ENCODE assay signal across 29 cellular contexts in genomic region chr6:37923514-37923913, GRCh38.
"Had no signal": no experiment of that assay in that cellular context is flagged by ENCODE, and none has a peak within 500 bp of the region (broad histone marks: within the 10 kb centered on the region; RNA-seq: fewer than 3 reads in every experiment).

No MANE protein-coding gene starts in this region.

- ATAC-seq: activated CD8-positive, alpha-beta T cell treated with anti-CD3 and anti-CD28 coated beads for 36 hours; activated naive CD8-positive, alpha-beta T cell treated with anti-CD3 and anti-CD28 coated beads, Interleukin-2, amount 50 U/mL, for 24 hours; activated T-cell treated with anti-CD3 and anti-CD28 coated beads, Interleukin-2, amount 50 U/mL, for 4 hours; body of pancreas; esophagus mucosa; T-helper 17 cell had no signal

- H3K27me3 ChIP-seq: adrenal gland, body of pancreas, colonic mucosa had no signal

- H3K36me3 Mint-ChIP-seq: activated naive CD4-positive, alpha-beta T cell treated with anti-CD3 and anti-CD28 coated beads, Interleukin-2, amount 50 U/mL, for 24 hours had no signal

- H3K4me1 ChIP-seq: colonic mucosa had no signal

- H3K27me3 Mint-ChIP-seq: activated B cell treated with CpG ODN at 0.5 μM for 24 hours; activated CD8-positive, alpha-beta T cell treated with anti-CD3 and anti-CD28 coated beads for 36 hours; activated naive CD4-positive, alpha-beta T cell treated with anti-CD3 and anti-CD28 coated beads, Interleukin-2, amount 50 U/mL, for 24 hours; activated naive CD8-positive, alpha-beta T cell treated with anti-CD3 and anti-CD28 coated beads for 36 hours; activated naive CD8-positive, alpha-beta T cell treated with anti-CD3 and anti-CD28 coated beads, Interleukin-2, amount 50 U/mL, for 24 hours; T-helper 17 cell had no signal

- H3K9me3 Mint-ChIP-seq: activated B cell treated with CpG ODN at 0.5 μM for 24 hours; activated naive CD4-positive, alpha-beta T cell treated with anti-CD3 and anti-CD28 coated beads for 36 hours; activated naive CD4-positive, alpha-beta T cell treated with anti-CD3 and anti-CD28 coated beads, Interleukin-2, amount 50 U/mL, for 24 hours; activated naive CD8-positive, alpha-beta T cell treated with anti-CD3 and anti-CD28 coated beads for 36 hours; activated T-cell treated with anti-CD3 and anti-CD28 coated beads, Interleukin-2, amount 50 U/mL, for 4 hours; activated T-helper 2 cell treated with anti-CD3 and anti-CD28 coated beads, Interferon-gamma antibody, Interleukin-2, Interleukin-4, amounts not matched to agents 10 μg/mL and 5 μg/mL and 100 μg/mL, durations not matched to agents 14 hours and 24 hours and 36 hours; endodermal cell; T-helper 2 cell treated with Interferon-gamma antibody and Interleukin-4, amounts not matched to agents 5 μg/mL and 100 μg/mL, for 36 hours had no signal

- H3K27ac ChIP-seq: adrenal gland, body of pancreas, colonic mucosa, WERI-Rb-1 had no signal

- H3K27ac Mint-ChIP-seq: activated B cell treated with CpG ODN at 0.5 μM for 24 hours; activated CD8-positive, alpha-beta T cell treated with anti-CD3 and anti-CD28 coated beads for 36 hours; activated naive CD4-positive, alpha-beta T cell treated with anti-CD3 and anti-CD28 coated beads for 36 hours; activated naive CD4-positive, alpha-beta T cell treated with anti-CD3 and anti-CD28 coated beads, Interleukin-2, amount 50 U/mL, for 24 hours; activated naive CD8-positive, alpha-beta T cell treated with anti-CD3 and anti-CD28 coated beads for 36 hours; activated naive CD8-positive, alpha-beta T cell treated with anti-CD3 and anti-CD28 coated beads, Interleukin-2, amount 50 U/mL, for 24 hours; activated T-helper 2 cell treated with anti-CD3 and anti-CD28 coated beads, Interferon-gamma antibody, Interleukin-2, Interleukin-4, amounts not matched to agents 10 μg/mL and 5 μg/mL and 100 μg/mL, durations not matched to agents 14 hours and 24 hours and 36 hours; endodermal cell; T-helper 17 cell; T-helper 2 cell treated with Interferon-gamma antibody and Interleukin-4, amounts not matched to agents 5 μg/mL and 100 μg/mL, for 36 hours had no signal

- H3K4me3 ChIP-seq: adrenal gland, body of pancreas, colonic mucosa had no signal

- H3K36me3 ChIP-seq: adrenal gland, colonic mucosa, WERI-Rb-1 had no signal

- H3K4me3 Mint-ChIP-seq: activated B cell treated with CpG ODN at 0.5 μM for 24 hours; activated CD8-positive, alpha-beta T cell treated with anti-CD3 and anti-CD28 coated beads for 36 hours; activated naive CD4-positive, alpha-beta T cell treated with anti-CD3 and anti-CD28 coated beads for 36 hours; activated naive CD4-positive, alpha-beta T cell treated with anti-CD3 and anti-CD28 coated beads, Interleukin-2, amount 50 U/mL, for 24 hours; activated naive CD8-positive, alpha-beta T cell treated with anti-CD3 and anti-CD28 coated beads for 36 hours; activated naive CD8-positive, alpha-beta T cell treated with anti-CD3 and anti-CD28 coated beads, Interleukin-2, amount 50 U/mL, for 24 hours; activated T-cell treated with anti-CD3 and anti-CD28 coated beads, Interleukin-2, amount 50 U/mL, for 4 hours; endodermal cell; T-helper 17 cell; T-helper 2 cell treated with Interferon-gamma antibody and Interleukin-4, amounts not matched to agents 5 μg/mL and 100 μg/mL, for 36 hours had no signal

- DNase-seq: activated B cell treated with CpG ODN at 0.5 μM for 24 hours; activated CD4-positive, alpha-beta T cell treated with anti-CD3 and anti-CD28 coated beads for 48 hours; activated CD4-positive, alpha-beta T cell treated with anti-CD3 and anti-CD28 coated beads, Interleukin-2, amount 50 U/mL, for 1 hour; activated CD4-positive, alpha-beta T cell treated with anti-CD3 and anti-CD28 coated beads, Interleukin-2, amount 50 U/mL, for 48 hours; activated CD8-positive, alpha-beta memory T cell treated with anti-CD3 and anti-CD28 coated beads for 24 hours; activated CD8-positive, alpha-beta T cell treated with anti-CD3 and anti-CD28 coated beads for 36 hours; activated effector memory CD4-positive, alpha-beta T cell treated with anti-CD3 and anti-CD28 coated beads, Interleukin-2, amount 50 U/mL, for 16 hours; activated naive CD4-positive, alpha-beta T cell treated with anti-CD3 and anti-CD28 coated beads for 36 hours; activated naive CD8-positive, alpha-beta T cell treated with anti-CD3 and anti-CD28 coated beads for 36 hours; activated naive CD8-positive, alpha-beta T cell treated with anti-CD3 and anti-CD28 coated beads, Interleukin-2, amount 50 U/mL, for 24 hours; activated T-cell treated with anti-CD3 and anti-CD28 coated beads, Interleukin-2, amount 50 U/mL, for 4 hours; adrenal gland; amygdala; aorta; body of pancreas; caudate nucleus; cerebellar nuclear complex; colonic mucosa; effector CD8-positive, alpha-beta T cell; endodermal cell; foreskin fibroblast; T-helper 1 cell; T-helper 17 cell; T1000; WERI-Rb-1 had no signal

- H3K9me3 ChIP-seq: adrenal gland, body of pancreas, colonic mucosa had no signal
